In genomic region chr15:26148461-26148860, GRCh38 we compare ENCODE assay signal across 25 cellular contexts.
"Had no signal": no experiment of that assay in that cellular context is flagged by ENCODE, and none has a peak within 500 bp of the region (broad histone marks: within the 10 kb centered on the region; RNA-seq: fewer than 3 reads in every experiment).

No MANE protein-coding gene starts in this region.

- DNase-seq: Kasumi-1; MM.1S; NCI-H1092 treated with DMSO at 0.1 percent for 48 hours; NCI-H1436; NCI-H187; NCI-H2029; NCI-H2081 treated with DMSO at 0.1 percent for 48 hours; NCI-H2171; NCI-H226; NCI-H446; NCI-H510A; NCI-H524 treated with DMSO at 0.1 percent for 48 hours; NCI-H69; NCI-H774; NK-92 treated with Interleukin-12 subunit alpha and Interleukin-12 subunit beta, amount 100 ng/mL, for 24 hours; PC-3; SHP77; SK-N-SH; SW 1271 had no signal

- H3K36me3 Mint-ChIP-seq: IgD-negative memory B cell had no signal

- H3K9me3 ChIP-seq: SK-N-SH had no signal

- ATAC-seq: K562, Panc1, PC-3 had no signal

- H3K9me2 ChIP-seq: SK-N-SH had no signal

- H3K4me1 Mint-ChIP-seq: IgD-negative memory B cell had no signal

- H3K4me2 ChIP-seq: KMS-11, SK-N-SH had no signal

- H3K4me3 ChIP-seq: K562 had no signal

- H3K4me3 Mint-ChIP-seq: IgD-negative memory B cell had no signal

- H3K27ac Mint-ChIP-seq: IgD-negative memory B cell had no signal

- H3K9ac ChIP-seq: KMS-11, SK-N-SH had no signal

- H3K27ac ChIP-seq: HL-60, KMS-11, RWPE1 had no signal
